Comparison of ENCODE assay signal across 22 cellular contexts in genomic region chr16:57923418-57923817, GRCh38. TPM values are rescaled to one million over a fixed set of nuclear protein-coding genes. Genes with fewer than 3 reads are reported as not detected.
DNase-seq lines count a peak whose midpoint lies in the region; ATAC-seq, FAIRE-seq and TF ChIP-seq lines count a peak whose summit lies in the region.
"Had no signal": no experiment of that assay in that cellular context is flagged by ENCODE, and none has a peak within 500 bp of the region (broad histone marks: within the 10 kb centered on the region; RNA-seq: fewer than 3 reads in every experiment).

No MANE protein-coding gene starts in this region.

- no peak for DNase-seq in K562 (ENCODE audit: extremely low read depth in 1 of 4, low spot score in 3 of 4)
- no peak for DNase-seq in bronchial epithelial cell (ENCODE audit: low read depth)
- DNase-seq in keratinocyte (ENCODE audit: low read depth, low spot score), result no peak
- no peak for DNase-seq in stimulated activated effector memory CD8-positive, alpha-beta T cell treated with anti-CD3 and anti-CD28 coated beads, Interleukin-12 subunit alpha, Interleukin-12 subunit beta, amount 100 ng/mL, for 72 hours (ENCODE audit: low spot score in 2 of 2)
- no peak for DNase-seq in germinal center (ENCODE audit: low spot score)
- DNase-seq: ACHN; BE2C; C1 segment of cervical spinal cord; CD4-positive, CD25-positive, alpha-beta regulatory T cell; COR-L47; DMS 273 treated with DMSO at 0.1 percent for 48 hours; DMS53; DND-41; EL had no signal

- intact Hi-C loops in K562 (cut with micrococcal nuclease), result no loop called here

- TF ChIP-seq CTCF in K562 (IDR thresholded peaks at IDR 0.05 in 2 of 3, conservative IDR thresholded peaks at IDR 0.05 in 1 of 3; ENCODE audit: insufficient read depth in 2 of 3, low read depth in 1 of 3, low read length in 3 of 3), result no peak
- TF ChIP-seq CTCF in bronchial epithelial cell (IDR thresholded peaks at IDR 0.05; ENCODE audit: insufficient read depth, low read length, severe bottlenecking), result no peak
- TF ChIP-seq CTCF in keratinocyte (optimal IDR thresholded peaks at IDR 0.05 in 1 of 3, IDR thresholded peaks at IDR 0.05 in 1 of 3, conservative IDR thresholded peaks at IDR 0.05 in 1 of 3; ENCODE audit: extremely low read depth in 1 of 3, insufficient read depth in 2 of 3, low read length in 3 of 3), result no peak

- H3K9ac ChIP-seq in K562 (ENCODE audit: insufficient read depth in 1 of 2, low read depth in 2 of 2, low read length in 2 of 2) (no peak overlapping the region), keratinocyte (ENCODE audit: control insufficient read depth, extremely low read depth, insufficient read depth, low read length) (no peak overlapping the region)

- H3K36me3 Mint-ChIP-seq in stimulated activated effector memory CD8-positive, alpha-beta T cell treated with anti-CD3 and anti-CD28 coated beads, Interleukin-12 subunit alpha, Interleukin-12 subunit beta, amount 100 ng/mL, for 72 hours, result no peaks in the 10 kb centered on the region
- H3K36me3 Mint-ChIP-seq: CD4-positive, CD25-positive, alpha-beta regulatory T cell; CD8-positive, alpha-beta memory T cell had no signal

- H3K79me2 ChIP-seq in K562 (ENCODE audit: control insufficient read depth, insufficient read depth, low read length) (no peaks in the 10 kb centered on the region), keratinocyte (ENCODE audit: control insufficient read depth, insufficient read depth, low read length) (no peaks in the 10 kb centered on the region)

- CTCF ChIA-PET in K562 (lab: Yijun Ruan, JAX; ENCODE audit: low intra/inter-chr PET ratio), result no interaction called here

- no peak overlapping the region for H3K4me3 ChIP-seq in K562
- H3K4me3 ChIP-seq in bronchial epithelial cell (ENCODE audit: low read depth, low read length), result no peak overlapping the region
- H3K4me3 ChIP-seq in keratinocyte (ENCODE audit: control insufficient read depth in 2 of 3, extremely low read depth in 1 of 3, insufficient read depth in 2 of 3, low read depth in 1 of 3, low read length in 3 of 3), result no peak overlapping the region
- H3K4me3 ChIP-seq: GM12878, HAP-1 had no signal

- 0% methylated on average over 2 of the region's 2 CpGs for WGBS in K562 (ENCODE audit: insufficient coverage, low coverage, missing lambda C conversion rate)

- TF ChIP-seq EP300 in K562 (IDR thresholded peaks at IDR 0.05; ENCODE audit: low read length), result no peak

- BruUV-seq in K562 (replicated peaks; lab: Mats Ljungman, UMichigan), result no TSS peak

- no peak for TF ChIP-seq POLR2A in K562 (conservative IDR thresholded peaks at IDR 0.05)

- H2AFZ ChIP-seq in K562 (ENCODE audit: low read depth, low read length) (no peak overlapping the region), keratinocyte (ENCODE audit: control insufficient read depth, low read length) (no peak overlapping the region)

- POLR2A ChIA-PET in K562 (lab: Yijun Ruan, JAX), result interaction anchor here (0.6 kb wide), 1 partner anchor 1004 kb away, joined by 3 read pairs; no protein-coding TSS in a partner anchor

- no peak overlapping the region for H3K4me3 Mint-ChIP-seq in stimulated activated effector memory CD8-positive, alpha-beta T cell treated with anti-CD3 and anti-CD28 coated beads, Interleukin-12 subunit alpha, Interleukin-12 subunit beta, amount 100 ng/mL, for 72 hours
- H3K4me3 Mint-ChIP-seq: CD4-positive, CD25-positive, alpha-beta regulatory T cell; CD8-positive, alpha-beta memory T cell had no signal

- FAIRE-seq in K562 (lab: Jason Lieb, UNC) (no peak), bronchial epithelial cell (lab: Jason Lieb, UNC) (peak; percentile 32), keratinocyte (lab: Jason Lieb, UNC) (peak; percentile 9)
- FAIRE-seq: A204.1, GM12878, GM19239 had no signal

- ATAC-seq in K562, result no peak
- ATAC-seq in stimulated activated effector memory CD8-positive, alpha-beta T cell treated with anti-CD3 and anti-CD28 coated beads, Interleukin-12 subunit alpha, Interleukin-12 subunit beta, amount 100 ng/mL, for 72 hours, result no peak
- ATAC-seq in GM18498 (IDR thresholded peaks at IDR 0.05; ENCODE audit: unreplicated experiment), result no peak
- ATAC-seq: GM12878 had no signal

- H3K9me1 ChIP-seq in K562 (ENCODE audit: control insufficient read depth, insufficient read depth, low read length), result no peaks in the 10 kb centered on the region
- H3K9me1 ChIP-seq in keratinocyte (ENCODE audit: control insufficient read depth, extremely low read depth, insufficient read depth, low read length), result no peaks in the 10 kb centered on the region

- in situ Hi-C loops in K562 (cut with MboI), result no loop called here

- no peaks in the 10 kb centered on the region for H3K4me1 Mint-ChIP-seq in stimulated activated effector memory CD8-positive, alpha-beta T cell treated with anti-CD3 and anti-CD28 coated beads, Interleukin-12 subunit alpha, Interleukin-12 subunit beta, amount 100 ng/mL, for 72 hours
- H3K4me1 Mint-ChIP-seq: CD4-positive, CD25-positive, alpha-beta regulatory T cell; CD8-positive, alpha-beta memory T cell had no signal

- 0 out of 5 replicates have a peak, but pooled peaks cover 0 to 3% of the 10 kb centered on the region in 2 experiments for H3K4me1 ChIP-seq in K562 (replicated peaks in 1 of 2; ENCODE audit: control insufficient read depth in 2 of 2, insufficient read depth in 2 of 2, low read length in 2 of 2)
- peaks cover 22% of the 10 kb centered on the region for H3K4me1 ChIP-seq in keratinocyte (ENCODE audit: control insufficient read depth, extremely low read depth, insufficient read depth, low read length)
- H3K4me1 ChIP-seq: BE2C, HAP-1 had no signal

- TF ChIP-seq RAD21 in K562 (CRISPR knock-in tag; conservative IDR thresholded peaks at IDR 0.05 in 1 of 2, IDR thresholded peaks at IDR 0.05 in 1 of 2), result no peak

- H3K9me3 ChIP-seq in K562 (replicated peaks; ENCODE audit: control insufficient read depth, insufficient read depth, low read depth, low read length), result no peaks in the 10 kb centered on the region
- H3K9me3 ChIP-seq in keratinocyte (ENCODE audit: control insufficient read depth, low read depth, low read length), result no peaks in the 10 kb centered on the region
- H3K9me3 ChIP-seq: BE2C, HAP-1 had no signal

- peak overlapping the region; percentile 11 for H3K27ac Mint-ChIP-seq in stimulated activated effector memory CD8-positive, alpha-beta T cell treated with anti-CD3 and anti-CD28 coated beads, Interleukin-12 subunit alpha, Interleukin-12 subunit beta, amount 100 ng/mL, for 72 hours
- H3K27ac Mint-ChIP-seq: CD4-positive, CD25-positive, alpha-beta regulatory T cell had no signal

- dilution Hi-C loops in keratinocyte (cut with MboI; ENCODE audit: extremely low pct_ligation_motif_present, low sequenced_read_pairs), result no loop called here

- H4K20me1 ChIP-seq in K562 (replicated peaks; ENCODE audit: control insufficient read depth, insufficient read depth, low read length) (no peaks in the 10 kb centered on the region), keratinocyte (ENCODE audit: control insufficient read depth, extremely low read depth, insufficient read depth, low read length) (no peaks in the 10 kb centered on the region)

- H3K4me2 ChIP-seq in K562 (ENCODE audit: insufficient read depth, low read length), result no peak overlapping the region
- H3K4me2 ChIP-seq in keratinocyte (ENCODE audit: control insufficient read depth, extremely low read depth, insufficient read depth, low read depth, low read length), result no peak overlapping the region

- H3K36me3 ChIP-seq in K562 (ENCODE audit: control insufficient read depth, insufficient read depth, low read length) (no peaks in the 10 kb centered on the region), bronchial epithelial cell (ENCODE audit: control insufficient read depth, insufficient read depth, low read length) (no peaks in the 10 kb centered on the region), keratinocyte (ENCODE audit: control insufficient read depth in 2 of 2, extremely low read depth in 1 of 2, insufficient read depth in 2 of 2, low read length in 2 of 2) (no peaks in the 10 kb centered on the region)
- H3K36me3 ChIP-seq: BE2C, HAP-1 had no signal

- H3K27ac ChIP-seq in K562 (ENCODE audit: extremely low read depth, low read depth, low read length) (no peak overlapping the region), keratinocyte (ENCODE audit: control insufficient read depth, insufficient read depth, low read length) (no peak overlapping the region)

- no peaks in the 10 kb centered on the region for H3K9me3 Mint-ChIP-seq in stimulated activated effector memory CD8-positive, alpha-beta T cell treated with anti-CD3 and anti-CD28 coated beads, Interleukin-12 subunit alpha, Interleukin-12 subunit beta, amount 100 ng/mL, for 72 hours

- H3K27me3 ChIP-seq in K562 (ENCODE audit: control insufficient read depth in 2 of 2, insufficient read depth in 2 of 2, low read length in 2 of 2) (peaks cover 22 to 50% of the 10 kb centered on the region in 2 experiments), bronchial epithelial cell (ENCODE audit: control insufficient read depth, insufficient read depth, low read length) (no peaks in the 10 kb centered on the region), keratinocyte (ENCODE audit: control insufficient read depth, extremely low read depth, insufficient read depth, low read length) (no peaks in the 10 kb centered on the region)
- H3K27me3 ChIP-seq: BE2C had no signal

RNA-seq across cellular contexts. Expression of gene CNGB1, which starts 47.5 kb away (rescaled TPM):
- not detected in 2 replicates for total RNA-seq in K562 (2011; cell fraction: chromatin; rRNA removed; ENCODE audit: low replicate concordance)
- total RNA-seq in K562 (2011; cell fraction: nucleolus; rRNA removed), result not detected in 2 replicates
- total RNA-seq in K562 (2011; cell fraction: nucleoplasm; rRNA removed), result not detected in 2 replicates
- total RNA-seq in K562 (2014; rRNA removed) (not detected in 2 replicates), K562 (2014; rRNA removed; fragmentation: Illumina TruSeq; extraction: Trizol) (not detected in 2 replicates), K562 (2015; rRNA removed; fragmentation: Illumina TruSeq; extraction: Trizol) (not detected in 2 replicates), K562 (2021) (not detected in 2 replicates), bronchial epithelial cell (under 0.01 and 0.26 TPM in 2 replicates)
- polyA plus RNA-seq in K562 (2011; rRNA removed) (not detected in 2 replicates), K562 (2014; fragmentation: Illumina TruSeq; extraction: Trizol) (not detected in 2 replicates), K562 (2014; fragmentation: Nextera tagmentation; extraction: Ambion mirVana) (not detected), K562 (2014; rRNA removed) (not detected in 2 replicates), keratinocyte (0.07 to 0.22 TPM (median 0.08 TPM) in 3 replicates)
- polyA plus RNA-seq in K562 (2011; cell fraction: cytosol; rRNA removed), result not detected in 2 replicates
- not detected in 2 replicates for polyA plus RNA-seq in K562 (2011; cell fraction: nucleus; rRNA removed)
- polyA plus RNA-seq in K562 (2012), result not detected in 2 replicates
- polyA minus RNA-seq in K562 (2011; rRNA and poly(A)+ RNA removed), result not detected in 2 replicates
- polyA minus RNA-seq in K562 (2011; cell fraction: cytosol; rRNA and poly(A)+ RNA removed), result not detected in 2 replicates
- polyA minus RNA-seq in K562 (2011; cell fraction: nucleus; rRNA and poly(A)+ RNA removed), result not detected in 2 replicates
- polyA plus RNA-seq in keratinocyte (2011; ENCODE audit: low read depth), result 0.40 TPM
- 0.06 and 0.12 TPM in 2 replicates for polyA plus RNA-seq in keratinocyte (2011; cell fraction: cytosol; rRNA removed)
- 0.27 and 0.28 TPM in 2 replicates for polyA plus RNA-seq in keratinocyte (2011; cell fraction: nucleus; rRNA removed)
- 0.28 and 0.32 TPM in 2 replicates for polyA plus RNA-seq in keratinocyte (2012; ENCODE audit: low replicate concordance)
- 0.20 to 0.35 TPM in 2 of 3 replicates, not detected in the other for polyA minus RNA-seq in keratinocyte
- not detected for polyA minus RNA-seq in keratinocyte (2011; cell fraction: cytosol; rRNA and poly(A)+ RNA removed)
- polyA minus RNA-seq in keratinocyte (2011; cell fraction: nucleus; rRNA and poly(A)+ RNA removed), result 0.16 and 1.8 TPM in 2 replicates
- total RNA-seq: CD4-positive, CD25-positive, alpha-beta regulatory T cell; CD8-positive, alpha-beta memory T cell; G401; GM12878; HT-29 had no signal
- polyA plus RNA-seq: CD4-positive, CD25-positive, alpha-beta regulatory T cell; CD8-positive, alpha-beta memory T cell had no signal
